1 cellular context compared by ENCODE assay signal in genomic region chr19:952680-953500, GRCh38.
A peak's percentile ranks its signal among the peaks of the same experiment; 100 is the strongest.
TF ChIP-seq lines count a peak whose summit lies in the region.

No MANE protein-coding gene starts in this region.

TF ChIP-seq in K562, 482 proteins besides CTCF, POLR2A, EP300 and RAD21 (continues in another document):
- TF ChIP-seq ZNF124 (CRISPR knock-in tag; IDR thresholded peaks at IDR 0.05) (no peak), ZBTB26 (CRISPR knock-in tag; IDR thresholded peaks at IDR 0.05) (no peak), ZNF197 (CRISPR knock-in tag; IDR thresholded peaks at IDR 0.05; ENCODE audit: low read depth) (no peak), JUND (IDR thresholded peaks at IDR 0.05; ENCODE audit: borderline replicate concordance, low read depth, low read length) (peak; percentile 43; the same call in 1 of the 2 replicates), JUND (tag; IDR thresholded peaks at IDR 0.05; ENCODE audit: borderline replicate concordance, low read depth, low read length) (no peak; the same call in 2 of the 3 replicates), ZNF12 (CRISPR knock-in tag; IDR thresholded peaks at IDR 0.05) (no peak), TAF1 (IDR thresholded peaks at IDR 0.05; ENCODE audit: control insufficient read depth, extremely low read depth, insufficient read depth, low read length, severe bottlenecking) (no peak), ATF6 (CRISPR knock-in tag; IDR thresholded peaks at IDR 0.05) (no peak), NFE2 (IDR thresholded peaks at IDR 0.05; ENCODE audit: low read depth) (no peak), ZBTB9 (CRISPR knock-in tag; IDR thresholded peaks at IDR 0.05) (0 out of 2 replicates have a peak, but pooled peaks have one; percentile 58), NR2C2 (CRISPR knock-in tag; IDR thresholded peaks at IDR 0.05) (no peak), NR2C2 (tag; IDR thresholded peaks at IDR 0.05) (0 out of 2 replicates have a peak, but pooled peaks have one; percentile 37), E2F6 (IDR thresholded peaks at IDR 0.05; ENCODE audit: borderline replicate concordance in 1 of 2, extremely low read depth in 1 of 2, insufficient read depth in 1 of 2, insufficient read length in 1 of 2, low read depth in 1 of 2, low read length in 1 of 2, poor library complexity in 1 of 2, severe bottlenecking in 1 of 2) (no peak), GMEB1 (CRISPR knock-in tag; IDR thresholded peaks at IDR 0.05) (no peak), ZNF282 (CRISPR knock-in tag; IDR thresholded peaks at IDR 0.05) (no peak), MAZ (CRISPR knock-in tag; conservative IDR thresholded peaks at IDR 0.05 in 1 of 2, IDR thresholded peaks at IDR 0.05 in 1 of 2) (peak; percentile 36 to 45; a peak in 2 of 4 replicates), EHMT2 (IDR thresholded peaks at IDR 0.05) (no peak), RAD51 (IDR thresholded peaks at IDR 0.05; ENCODE audit: borderline replicate concordance, low read depth) (no peak), RBBP5 (IDR thresholded peaks at IDR 0.05; ENCODE audit: borderline replicate concordance, insufficient read depth, low read length, poor library complexity, severe bottlenecking) (peak; percentile 17), HDAC2 (IDR thresholded peaks at IDR 0.05) (no peak), CLOCK (CRISPR knock-in tag; IDR thresholded peaks at IDR 0.05; ENCODE audit: borderline replicate concordance) (no peak), TCF7 (IDR thresholded peaks at IDR 0.05; ENCODE audit: borderline replicate concordance) (no peak), MAFG (tag; conservative IDR thresholded peaks at IDR 0.05) (no peak), SRSF3 (IDR thresholded peaks at IDR 0.05; ENCODE audit: insufficient read depth, low read length) (0 out of 2 replicates have a peak, but pooled peaks have one; percentile 27), DMBX1 (CRISPR knock-in tag; IDR thresholded peaks at IDR 0.05; ENCODE audit: borderline replicate concordance) (peak; percentile 53), SIX5 (IDR thresholded peaks at IDR 0.05; ENCODE audit: borderline replicate concordance in 1 of 2, insufficient read depth in 1 of 2, low read depth in 1 of 2, low read length in 2 of 2) (no peak), PRMT5 (CRISPR knock-in tag; IDR thresholded peaks at IDR 0.05) (no peak), SMARCE1 (IDR thresholded peaks at IDR 0.05) (no peak), TCF15 (CRISPR knock-in tag; IDR thresholded peaks at IDR 0.05) (0 out of 2 replicates have a peak, but pooled peaks have one; percentile 17), ADNP (tag; IDR thresholded peaks at IDR 0.05) (no peak), PURB (CRISPR knock-in tag; IDR thresholded peaks at IDR 0.05; ENCODE audit: low read depth) (no peak), ZNF174 (CRISPR knock-in tag; IDR thresholded peaks at IDR 0.05) (no peak)
- TF ChIP-seq, protein P1, sequence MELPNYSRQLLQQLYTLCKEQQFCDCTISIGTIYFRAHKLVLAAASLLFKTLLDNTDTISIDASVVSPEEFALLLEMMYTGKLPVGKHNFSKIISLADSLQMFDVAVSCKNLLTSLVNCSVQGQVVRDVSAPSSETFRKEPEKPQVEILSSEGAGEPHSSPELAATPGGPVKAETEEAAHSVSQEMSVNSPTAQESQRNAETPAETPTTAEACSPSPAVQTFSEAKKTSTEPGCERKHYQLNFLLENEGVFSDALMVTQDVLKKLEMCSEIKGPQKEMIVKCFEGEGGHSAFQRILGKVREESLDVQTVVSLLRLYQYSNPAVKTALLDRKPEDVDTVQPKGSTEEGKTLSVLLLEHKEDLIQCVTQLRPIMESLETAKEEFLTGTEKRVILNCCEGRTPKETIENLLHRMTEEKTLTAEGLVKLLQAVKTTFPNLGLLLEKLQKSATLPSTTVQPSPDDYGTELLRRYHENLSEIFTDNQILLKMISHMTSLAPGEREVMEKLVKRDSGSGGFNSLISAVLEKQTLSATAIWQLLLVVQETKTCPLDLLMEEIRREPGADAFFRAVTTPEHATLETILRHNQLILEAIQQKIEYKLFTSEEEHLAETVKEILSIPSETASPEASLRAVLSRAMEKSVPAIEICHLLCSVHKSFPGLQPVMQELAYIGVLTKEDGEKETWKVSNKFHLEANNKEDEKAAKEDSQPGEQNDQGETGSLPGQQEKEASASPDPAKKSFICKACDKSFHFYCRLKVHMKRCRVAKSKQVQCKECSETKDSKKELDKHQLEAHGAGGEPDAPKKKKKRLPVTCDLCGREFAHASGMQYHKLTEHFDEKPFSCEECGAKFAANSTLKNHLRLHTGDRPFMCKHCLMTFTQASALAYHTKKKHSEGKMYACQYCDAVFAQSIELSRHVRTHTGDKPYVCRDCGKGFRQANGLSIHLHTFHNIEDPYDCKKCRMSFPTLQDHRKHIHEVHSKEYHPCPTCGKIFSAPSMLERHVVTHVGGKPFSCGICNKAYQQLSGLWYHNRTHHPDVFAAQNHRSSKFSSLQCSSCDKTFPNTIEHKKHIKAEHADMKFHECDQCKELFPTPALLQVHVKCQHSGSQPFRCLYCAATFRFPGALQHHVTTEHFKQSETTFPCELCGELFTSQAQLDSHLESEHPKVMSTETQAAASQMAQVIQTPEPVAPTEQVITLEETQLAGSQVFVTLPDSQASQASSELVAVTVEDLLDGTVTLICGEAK (IDR thresholded peaks at IDR 0.05), result no peak
- TF ChIP-seq, protein P1 (CRISPR knock-in tag; IDR thresholded peaks at IDR 0.05), result no peak
- TF ChIP-seq, protein P2, sequence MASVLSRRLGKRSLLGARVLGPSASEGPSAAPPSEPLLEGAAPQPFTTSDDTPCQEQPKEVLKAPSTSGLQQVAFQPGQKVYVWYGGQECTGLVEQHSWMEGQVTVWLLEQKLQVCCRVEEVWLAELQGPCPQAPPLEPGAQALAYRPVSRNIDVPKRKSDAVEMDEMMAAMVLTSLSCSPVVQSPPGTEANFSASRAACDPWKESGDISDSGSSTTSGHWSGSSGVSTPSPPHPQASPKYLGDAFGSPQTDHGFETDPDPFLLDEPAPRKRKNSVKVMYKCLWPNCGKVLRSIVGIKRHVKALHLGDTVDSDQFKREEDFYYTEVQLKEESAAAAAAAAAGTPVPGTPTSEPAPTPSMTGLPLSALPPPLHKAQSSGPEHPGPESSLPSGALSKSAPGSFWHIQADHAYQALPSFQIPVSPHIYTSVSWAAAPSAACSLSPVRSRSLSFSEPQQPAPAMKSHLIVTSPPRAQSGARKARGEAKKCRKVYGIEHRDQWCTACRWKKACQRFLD (CRISPR knock-in tag; IDR thresholded peaks at IDR 0.05), result peak; percentile 45; the same call in 1 of the 2 replicates
